In the genomic region with DNA sequence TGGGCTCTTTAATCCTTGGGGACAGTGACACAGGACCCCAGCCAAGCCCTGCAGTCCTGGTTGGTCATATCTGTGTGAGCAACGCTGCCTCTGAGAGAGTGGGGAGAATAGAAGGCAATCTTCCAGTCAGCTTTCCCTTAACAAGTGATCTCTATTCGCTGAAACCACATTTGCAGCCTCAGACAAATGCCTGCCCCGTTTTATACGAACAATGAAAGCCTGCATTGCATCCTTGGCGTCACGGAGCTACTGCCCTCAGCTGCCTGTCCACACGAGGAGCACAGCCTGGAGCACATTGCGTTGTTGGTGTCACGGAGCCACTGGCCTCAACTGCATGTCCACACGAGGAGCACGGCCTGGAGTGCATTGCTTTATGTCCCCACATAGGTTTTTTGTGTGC, we compare ENCODE assay signal across 18 cellular contexts.
A peak's percentile ranks its signal among the peaks of the same experiment; 100 is the strongest.
DNase-seq lines count a peak whose midpoint lies in the region; ATAC-seq, FAIRE-seq and TF ChIP-seq lines count a peak whose summit lies in the region.
"Had no signal": no experiment of that assay in that cellular context is flagged by ENCODE, and none has a peak within 500 bp of the region (broad histone marks: within the 10 kb centered on the region; RNA-seq: fewer than 3 reads in every experiment).

No MANE protein-coding gene starts in this region.

- H3K4me2 ChIP-seq in IMR-90 (ENCODE audit: low read depth, low read length) (no peak overlapping the region), H1 (ENCODE audit: insufficient read depth in 1 of 2, low read depth in 2 of 2, low read length in 2 of 2) (no peak overlapping the region), trophoblast cell (ENCODE audit: low read length) (no peak overlapping the region)
- H3K4me2 ChIP-seq: GM23338 had no signal

- TF ChIP-seq CTCF in IMR-90 (conservative IDR thresholded peaks at IDR 0.05; ENCODE audit: low read depth, low read length) (no peak), H1 (IDR thresholded peaks at IDR 0.05; ENCODE audit: control extremely low read depth in 1 of 3, insufficient read depth in 1 of 3, low read depth in 1 of 3, low read length in 3 of 3) (no peak)

- POLR2A ChIA-PET in IMR-90 (lab: Charles Lee; ENCODE audit: unreplicated experiment) (no interaction called here), H1 (lab: Charles Lee; ENCODE audit: partially characterized antibody) (no interaction called here)

- peak overlapping the region; percentile 43 for H2AFZ ChIP-seq in IMR-90 (replicated peaks; ENCODE audit: low read length, poor library complexity)
- no peak overlapping the region for H2AFZ ChIP-seq in H1 (ENCODE audit: low read length)
- H2AFZ ChIP-seq in trophoblast cell (ENCODE audit: insufficient read depth, low read length, poor library complexity) = no peak overlapping the region
- H2AFZ ChIP-seq: GM23338 had no signal

- no peak for DNase-seq in IMR-90
- DNase-seq in H1 (ENCODE audit: low read depth in 1 of 2, low spot score in 2 of 2) = no peak
- DNase-seq in trophoblast cell = no peak
- DNase-seq in superior temporal gyrus (ENCODE audit: extremely low spot score) = peak; percentile 35
- no peak for DNase-seq in activated T-helper 2 cell treated with anti-CD3 and anti-CD28 coated beads, Interferon-gamma antibody, Interleukin-2, Interleukin-4, amounts not matched to agents 10 μg/mL and 5 μg/mL and 100 μg/mL, durations not matched to agents 14 hours and 24 hours and 36 hours (ENCODE audit: low spot score)
- no peak for DNase-seq in aorta
- DNase-seq: ACHN; CD4-positive, alpha-beta T cell; DMS153; DMS79 treated with DMSO at 0.1 percent for 48 hours; EL; H9 had no signal

- H3K14ac ChIP-seq in IMR-90 (replicated peaks; ENCODE audit: low read depth, low read length) = no peak overlapping the region
- no peak overlapping the region for H3K14ac ChIP-seq in H1 (ENCODE audit: insufficient read length)
- H3K14ac ChIP-seq in trophoblast cell (ENCODE audit: low read length) = no peak overlapping the region

- H3K27me3 ChIP-seq in IMR-90 (ENCODE audit: control insufficient read depth, insufficient read depth, low read length) (peaks cover 8% of the 10 kb centered on the region; the same call in 1 of the 2 replicates), H1 (replicated peaks in 1 of 4; ENCODE audit: control insufficient read depth in 3 of 4, extremely low read depth in 1 of 4, insufficient read depth in 3 of 4, low read length in 3 of 4) (no peaks in the 10 kb centered on the region; a peak in 1 of 7 replicates), trophoblast cell (ENCODE audit: insufficient read depth, low read length) (no peaks in the 10 kb centered on the region), aorta (ENCODE audit: control insufficient read depth in 1 of 2, insufficient read depth in 2 of 2, low read length in 1 of 2) (no peaks in the 10 kb centered on the region)

- no peak overlapping the region for H2BK15ac ChIP-seq in IMR-90 (ENCODE audit: low read depth, low read length)
- H2BK15ac ChIP-seq in H1 (ENCODE audit: low read length) = no peak overlapping the region

- no peak for FAIRE-seq in H1 (lab: Jason Lieb, UNC)
- FAIRE-seq: D721Med, G401.6, GM12891 had no signal

- H3K79me2 ChIP-seq in H1 (ENCODE audit: control insufficient read depth in 1 of 2, insufficient read depth in 2 of 2, low read length in 2 of 2) (no peaks in the 10 kb centered on the region), trophoblast cell (ENCODE audit: control insufficient read depth, insufficient read depth, low read length, poor library complexity) (no peaks in the 10 kb centered on the region)

- H3K4me1 ChIP-seq in IMR-90 (ENCODE audit: control insufficient read depth, insufficient read depth, low read length) (peaks cover 6% of the 10 kb centered on the region), H1 (replicated peaks in 1 of 4; ENCODE audit: control insufficient read depth in 3 of 4, insufficient read depth in 4 of 4, low read length in 3 of 4) (no peaks in the 10 kb centered on the region; a peak in 1 of 7 replicates), trophoblast cell (ENCODE audit: control insufficient read depth in 1 of 2, insufficient read depth in 2 of 2, low read length in 2 of 2) (no peaks in the 10 kb centered on the region), aorta (ENCODE audit: control insufficient read depth in 1 of 2, insufficient read depth in 2 of 2, low read length in 2 of 2) (peaks cover 1 to 3% of the 10 kb centered on the region in 2 donors)

- no peak overlapping the region for H3K4me3 Mint-ChIP-seq in activated T-helper 2 cell treated with anti-CD3 and anti-CD28 coated beads, Interferon-gamma antibody, Interleukin-2, Interleukin-4, amounts not matched to agents 10 μg/mL and 5 μg/mL and 100 μg/mL, durations not matched to agents 14 hours and 24 hours and 36 hours (ENCODE audit: low read depth)
- H3K4me3 Mint-ChIP-seq: B cell; CD4-positive, alpha-beta T cell; GM23338; H9 had no signal

- H3K56ac ChIP-seq in IMR-90 (ENCODE audit: extremely low read depth, insufficient read depth, low read length) (no peak overlapping the region), H1 (replicated peaks; ENCODE audit: insufficient read length, low read depth, low read length) (no peak overlapping the region)

- no peaks in the 10 kb centered on the region for H3K27me3 Mint-ChIP-seq in activated T-helper 2 cell treated with anti-CD3 and anti-CD28 coated beads, Interferon-gamma antibody, Interleukin-2, Interleukin-4, amounts not matched to agents 10 μg/mL and 5 μg/mL and 100 μg/mL, durations not matched to agents 14 hours and 24 hours and 36 hours (ENCODE audit: low read depth)

- no TSS peak for BruUV-seq in IMR-90 (replicated peaks; lab: Mats Ljungman, UMichigan)

- H3K9me3 ChIP-seq in IMR-90 (ENCODE audit: control insufficient read depth, insufficient read depth, low read length) (peaks cover 5% of the 10 kb centered on the region), H1 (ENCODE audit: insufficient read depth in 2 of 2, low read depth in 1 of 2, low read length in 1 of 2) (no peaks in the 10 kb centered on the region), trophoblast cell (ENCODE audit: insufficient read depth, low read depth, low read length) (peaks cover 7% of the 10 kb centered on the region), aorta (ENCODE audit: control insufficient read depth, low read length) (no peaks in the 10 kb centered on the region)

- H4K12ac ChIP-seq in trophoblast cell (ENCODE audit: low read depth, low read length) = no peak overlapping the region

- in situ Hi-C loops in IMR-90 (cut with MboI; ENCODE audit: low sequenced_read_pairs) = loop anchor here (25.0 kb wide), 1 partner anchor 892 kb away; the partner anchor contains the start of gene PEX10

- H3K27ac ChIP-seq in IMR-90 (ENCODE audit: insufficient read depth, low read length) = no peak overlapping the region
- no peak overlapping the region for H3K27ac ChIP-seq in H1 (ENCODE audit: low read depth, low read length)
- no peak overlapping the region for H3K27ac ChIP-seq in trophoblast cell (ENCODE audit: low read depth, low read length)
- no peak overlapping the region for H3K27ac ChIP-seq in aorta (ENCODE audit: low read depth in 1 of 2, low read length in 2 of 2)

- H3K36me3 ChIP-seq in IMR-90 (ENCODE audit: control insufficient read depth, insufficient read depth, low read length) = no peaks in the 10 kb centered on the region
- H3K36me3 ChIP-seq in H1 (ENCODE audit: control insufficient read depth in 2 of 4, insufficient read depth in 4 of 4, low read length in 3 of 4) = no peaks in the 10 kb centered on the region
- H3K36me3 ChIP-seq in trophoblast cell (ENCODE audit: control insufficient read depth in 1 of 2, insufficient read depth in 2 of 2, low read length in 2 of 2) = no peaks in the 10 kb centered on the region
- H3K36me3 ChIP-seq in aorta (ENCODE audit: control insufficient read depth in 1 of 2, insufficient read depth in 2 of 2, low read length in 1 of 2) = no peaks in the 10 kb centered on the region

- H3K4me1 Mint-ChIP-seq in activated T-helper 2 cell treated with anti-CD3 and anti-CD28 coated beads, Interferon-gamma antibody, Interleukin-2, Interleukin-4, amounts not matched to agents 10 μg/mL and 5 μg/mL and 100 μg/mL, durations not matched to agents 14 hours and 24 hours and 36 hours (ENCODE audit: low read depth) = no peaks in the 10 kb centered on the region
- H3K4me1 Mint-ChIP-seq: GM23338 had no signal

- no peak overlapping the region for H4K8ac ChIP-seq in IMR-90 (ENCODE audit: low read depth in 2 of 2, low read length in 2 of 2)
- H4K8ac ChIP-seq in H1 (ENCODE audit: extremely low read depth, insufficient read depth, low read length) = no peak overlapping the region
- H4K8ac ChIP-seq in trophoblast cell (ENCODE audit: low read depth, low read length) = no peak overlapping the region

- no peak overlapping the region for H2AK5ac ChIP-seq in IMR-90 (ENCODE audit: low read depth, low read length)
- H2AK5ac ChIP-seq in H1 (ENCODE audit: low read depth, low read length) = no peak overlapping the region
- H2AK5ac ChIP-seq in trophoblast cell (ENCODE audit: low read length) = no peak overlapping the region

- H4K91ac ChIP-seq in IMR-90 (ENCODE audit: insufficient read depth, low read depth, low read length) = no peak overlapping the region
- H4K91ac ChIP-seq in H1 (replicated peaks; ENCODE audit: insufficient read length, low read length) = peak overlapping the region; percentile 40
- H4K91ac ChIP-seq in trophoblast cell (ENCODE audit: low read depth, low read length) = no peak overlapping the region

- CTCF ChIA-PET in IMR-90 (lab: Yijun Ruan, JAX) = no interaction called here
- CTCF ChIA-PET in H1 (lab: Charles Lee; ENCODE audit: partially characterized antibody) = interaction anchor here (0.6 kb wide), 2 partner anchors 16 to 20 kb away, joined by 3 read pairs; no protein-coding TSS in a partner anchor

- H3K27ac Mint-ChIP-seq in activated T-helper 2 cell treated with anti-CD3 and anti-CD28 coated beads, Interferon-gamma antibody, Interleukin-2, Interleukin-4, amounts not matched to agents 10 μg/mL and 5 μg/mL and 100 μg/mL, durations not matched to agents 14 hours and 24 hours and 36 hours = no peak overlapping the region
- H3K27ac Mint-ChIP-seq: B cell; CD4-positive, alpha-beta T cell; GM23338; H9 had no signal

- H2BK5ac ChIP-seq in IMR-90 (ENCODE audit: low read depth, low read length, poor library complexity, severe bottlenecking) (no peak overlapping the region), H1 (ENCODE audit: low read depth, low read length) (no peak overlapping the region), trophoblast cell (ENCODE audit: low read depth, low read length, poor library complexity) (no peak overlapping the region)

- no peak overlapping the region for H3K9ac ChIP-seq in IMR-90 (ENCODE audit: low read depth, low read length)
- H3K9ac ChIP-seq in H1 (replicated peaks in 1 of 4; ENCODE audit: extremely low read depth in 1 of 4, low read depth in 3 of 4, low read length in 3 of 4) = no peak overlapping the region
- H3K9ac ChIP-seq in trophoblast cell (ENCODE audit: low read length) = no peak overlapping the region

- dilution Hi-C loops in IMR-90 (cut with HindIII; ENCODE audit: low sequenced_read_pairs, unreplicated experiment) = no loop called here

- H2AK9ac ChIP-seq in IMR-90 (replicated peaks; ENCODE audit: low read depth, low read length, poor library complexity) = no peak overlapping the region

- no peak overlapping the region for H2BK12ac ChIP-seq in H1 (ENCODE audit: low read depth, low read length)
- no peak overlapping the region for H2BK12ac ChIP-seq in trophoblast cell (ENCODE audit: low read length)

- H4K5ac ChIP-seq in IMR-90 (ENCODE audit: low read depth, low read length) = no peak overlapping the region
- H4K5ac ChIP-seq in H1 (ENCODE audit: insufficient read length, low read depth, low read length) = no peak overlapping the region

- H3K4me3 ChIP-seq in IMR-90 (ENCODE audit: insufficient read depth, low read depth, low read length) (no peak overlapping the region), H1 (ENCODE audit: extremely low read depth in 1 of 4, insufficient read depth in 2 of 4, low read depth in 3 of 4, low read length in 4 of 4) (no peak overlapping the region), trophoblast cell (ENCODE audit: low read depth, low read length) (peak overlapping the region; percentile 23), aorta (ENCODE audit: low read length in 2 of 2) (no peak overlapping the region)
- H3K4me3 ChIP-seq: GM23338 had no signal

- H3K79me1 ChIP-seq in IMR-90 (ENCODE audit: low read depth in 1 of 2, low read length in 2 of 2) (no peaks in the 10 kb centered on the region), H1 (ENCODE audit: low read depth, low read length) (no peaks in the 10 kb centered on the region), trophoblast cell (ENCODE audit: low read length) (no peaks in the 10 kb centered on the region)

- no peak for TF ChIP-seq EP300 in H1 (IDR thresholded peaks at IDR 0.05; ENCODE audit: borderline replicate concordance in 1 of 2, low read depth in 2 of 2, low read length in 2 of 2)

- 71% methylated on average over 5 of the region's 11 CpGs; no CpG with 5 or more reads in 1 of the 2 experiments for WGBS in IMR-90 (ENCODE audit: extremely low coverage in 2 of 2, insufficient read length in 1 of 2), 2 experiments
- 83% methylated on average over 11 of the region's 11 CpGs; no CpG with 5 or more reads in 1 of the 2 experiments for WGBS in H1 (ENCODE audit: extremely low coverage in 1 of 2, insufficient coverage in 1 of 2, insufficient read length in 1 of 2, insufficient replicate concordance in 2 of 2, low coverage in 1 of 2, low lambda C conversion rate in 2 of 2, missing lambda C conversion rate in 1 of 2), 2 experiments
- WGBS in trophoblast cell (ENCODE audit: extremely low coverage, insufficient coverage, insufficient read length) = no CpG with 5 or more reads among the region's 11 CpGs
- 38 to 47% methylated on average over 11 of the region's 11 CpGs for WGBS in aorta, 2 donors

- no peak overlapping the region for H2BK20ac ChIP-seq in IMR-90 (ENCODE audit: low read depth, low read length)
- H2BK20ac ChIP-seq in H1 (ENCODE audit: low read length) = no peak overlapping the region

- no peak for ATAC-seq in IMR-90 (ENCODE audit: low read depth)
- no peak for ATAC-seq in aorta (ENCODE audit: low FRiP score)
- no peak for ATAC-seq in HG02571 (IDR thresholded peaks at IDR 0.05; ENCODE audit: unreplicated experiment)
- ATAC-seq: GM23338 had no signal

- H3K23ac ChIP-seq in IMR-90 (ENCODE audit: low read depth, low read length) (no peak overlapping the region), H1 (ENCODE audit: insufficient read length) (no peak overlapping the region), trophoblast cell (ENCODE audit: low read length) (no peak overlapping the region)

- no peaks in the 10 kb centered on the region for H4K20me1 ChIP-seq in IMR-90 (ENCODE audit: insufficient read depth, low read length)
- H4K20me1 ChIP-seq in H1 (replicated peaks in 1 of 2; ENCODE audit: control insufficient read depth in 1 of 2, insufficient read depth in 2 of 2, low read length in 2 of 2) = no peaks in the 10 kb centered on the region

- no peaks in the 10 kb centered on the region for H3K36me3 Mint-ChIP-seq in activated T-helper 2 cell treated with anti-CD3 and anti-CD28 coated beads, Interferon-gamma antibody, Interleukin-2, Interleukin-4, amounts not matched to agents 10 μg/mL and 5 μg/mL and 100 μg/mL, durations not matched to agents 14 hours and 24 hours and 36 hours (ENCODE audit: low read depth)

- peaks cover 6% of the 10 kb centered on the region; the same call in 1 of the 2 replicates for H3K9me1 ChIP-seq in IMR-90 (ENCODE audit: insufficient read depth, low read length)

- H3K18ac ChIP-seq in IMR-90 (ENCODE audit: low read depth, low read length) = no peak overlapping the region
- no peak overlapping the region for H3K18ac ChIP-seq in H1 (ENCODE audit: extremely low read depth, low read length)
- no peak overlapping the region for H3K18ac ChIP-seq in trophoblast cell (ENCODE audit: low read length)

- H3K4ac ChIP-seq in IMR-90 (ENCODE audit: low read depth, low read length) (no peak overlapping the region), H1 (replicated peaks; ENCODE audit: insufficient read length, low read depth, low read length) (no peak overlapping the region), trophoblast cell (ENCODE audit: low read depth, low read length) (no peak overlapping the region)

- intact Hi-C loops in IMR-90 (cut with micrococcal nuclease) (no loop called here), aorta (cut with DNase I) (loop anchor here in 1 of 2 donors (10.0 kb wide), 1 partner anchor 379 kb away; no protein-coding TSS in a partner anchor)
- intact Hi-C loops in activated T-helper 2 cell treated with anti-CD3 and anti-CD28 coated beads, Interferon-gamma antibody, Interleukin-2, Interleukin-4, amounts not matched to agents 10 μg/mL and 5 μg/mL and 100 μg/mL, durations not matched to agents 14 hours and 24 hours and 36 hours (cut with micrococcal nuclease) = no loop called here

- H3K23me2 ChIP-seq in H1 (ENCODE audit: low read depth, low read length) = no peaks in the 10 kb centered on the region

- no peaks in the 10 kb centered on the region for H3K9me3 Mint-ChIP-seq in activated T-helper 2 cell treated with anti-CD3 and anti-CD28 coated beads, Interferon-gamma antibody, Interleukin-2, Interleukin-4, amounts not matched to agents 10 μg/mL and 5 μg/mL and 100 μg/mL, durations not matched to agents 14 hours and 24 hours and 36 hours
- H3K9me3 Mint-ChIP-seq: CD4-positive, alpha-beta T cell; GM23338; H9 had no signal

- TF ChIP-seq RAD21 in IMR-90 (IDR thresholded peaks at IDR 0.05; ENCODE audit: low read length) (no peak), H1 (IDR thresholded peaks at IDR 0.05 in 1 of 2, conservative IDR thresholded peaks at IDR 0.05 in 1 of 2; ENCODE audit: low read depth in 2 of 2, low read length in 2 of 2) (no peak)

- TF ChIP-seq POLR2A in IMR-90 (IDR thresholded peaks at IDR 0.05; ENCODE audit: low read depth, low read length) (no peak), H1 (IDR thresholded peaks at IDR 0.05; ENCODE audit: control extremely low read depth in 1 of 2, low read depth in 2 of 2, low read length in 2 of 2) (no peak)

- no peak overlapping the region for H2BK120ac ChIP-seq in IMR-90 (ENCODE audit: low read depth, low read length)
- H2BK120ac ChIP-seq in H1 (replicated peaks; ENCODE audit: low read depth, low read length) = no peak overlapping the region
- no peak overlapping the region for H2BK120ac ChIP-seq in trophoblast cell (ENCODE audit: insufficient read depth, low read length, poor library complexity)
